In the genomic region with DNA sequence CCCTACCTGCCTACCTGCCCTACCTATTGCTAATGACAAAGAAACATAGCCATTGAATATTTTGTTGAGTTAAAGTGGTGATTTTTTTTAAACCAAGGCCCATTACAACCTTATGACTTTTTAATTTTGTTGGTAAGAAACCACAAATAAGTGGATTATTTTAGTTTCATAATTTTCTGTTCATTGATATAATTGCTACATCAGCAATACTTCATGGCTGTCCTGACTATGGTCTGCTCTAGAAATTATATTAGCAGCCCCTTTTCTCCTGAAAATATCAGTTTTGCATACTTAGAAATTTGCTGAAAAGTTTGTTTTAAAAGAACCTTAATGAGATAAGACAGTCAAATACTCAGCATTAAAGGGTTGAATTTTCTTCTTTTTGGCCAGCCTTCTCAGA, we compare ENCODE assay signal across 16 cellular contexts.
DNase-seq lines count a peak whose midpoint lies in the region; ATAC-seq, FAIRE-seq and TF ChIP-seq lines count a peak whose summit lies in the region.
"Had no signal": no experiment of that assay in that cellular context is flagged by ENCODE, and none has a peak within 500 bp of the region (broad histone marks: within the 10 kb centered on the region; RNA-seq: fewer than 3 reads in every experiment).

No MANE protein-coding gene starts in this region.

- DNase-seq in MCF 10A (ENCODE audit: unreplicated experiment) (no peak), breast epithelium (ENCODE audit: low spot score in 2 of 2) (no peak), GM12878 (ENCODE audit: low read depth, low spot score) (no peak), NCI-H146 (lab: John Stamatoyannopoulos, UW) (no peak), omental fat pad (ENCODE audit: low spot score) (no peak), occipital lobe (lab: John Stamatoyannopoulos, UW) (no peak)
- DNase-seq in stimulated activated naive B cell treated with anti-CD40 and anti-IgM and Interleukin-4, amounts not matched to agents 10 μg/mL and 1 μg/mL and 100 μg/mL, for 72 hours: no peak
- DNase-seq: activated gamma-delta T cell, GDM1, left ventricle myocardium superior, NCI-H2081 treated with DMSO at 0.1 percent for 48 hours, NCI-H510A treated with DMSO at 0.1 percent for 48 hours had no signal

- H3K27ac Mint-ChIP-seq in MCF 10A (ENCODE audit: low read depth, unreplicated experiment) (peak overlapping the region; percentile 29), IgD-negative memory B cell (peak overlapping the region; percentile 26 to 80 (median 72))
- H3K27ac Mint-ChIP-seq in stimulated activated naive B cell treated with anti-CD40 and anti-IgM and Interleukin-4, amounts not matched to agents 10 μg/mL and 1 μg/mL and 100 μg/mL, for 72 hours: peak overlapping the region; percentile 51
- H3K27ac Mint-ChIP-seq: brain had no signal

- TF ChIP-seq RAD21 in GM12878 (IDR thresholded peaks at IDR 0.05; ENCODE audit: insufficient read depth, low read depth, low read length): no peak

- ATAC-seq in GM12878 (no peak), omental fat pad (ENCODE audit: low FRiP score) (no peak)
- ATAC-seq in stimulated activated naive B cell treated with anti-CD40 and anti-IgM and Interleukin-4, amounts not matched to agents 10 μg/mL and 1 μg/mL and 100 μg/mL, for 72 hours (replicated peaks): no peak
- ATAC-seq: gastroesophageal sphincter, left ventricle myocardium superior had no signal

- no peak overlapping the region for H3K4me3 ChIP-seq in breast epithelium
- peak overlapping the region; percentile 34; the same call in 1 of the 2 replicates for H3K4me3 ChIP-seq in GM12878
- H3K4me3 ChIP-seq: gastroesophageal sphincter, SJSA1 had no signal

- H3K36me3 ChIP-seq in breast epithelium (no peaks in the 10 kb centered on the region), GM12878 (ENCODE audit: control insufficient read depth in 2 of 2, insufficient read depth in 2 of 2, low read length in 1 of 2) (peaks cover 20 to 21% of the 10 kb centered on the region in 2 experiments)

- H3K27ac ChIP-seq in breast epithelium: no peak overlapping the region
- H3K27ac ChIP-seq in GM12878 (ENCODE audit: control insufficient read depth, insufficient read depth): peak overlapping the region; percentile 92
- H3K27ac ChIP-seq: gastroesophageal sphincter, SJSA1 had no signal

- H3K9me3 ChIP-seq in breast epithelium (peaks cover 0 to 11% of the 10 kb centered on the region in 2 donors), GM12878 (replicated peaks; ENCODE audit: control insufficient read depth, insufficient read depth, low read length) (peaks cover 2% of the 10 kb centered on the region; the same call in 2 of the 3 replicates)
- H3K9me3 ChIP-seq: SJSA1 had no signal

- peak overlapping the region; percentile 84 for H3K4me2 ChIP-seq in GM12878 (ENCODE audit: control insufficient read depth, insufficient read depth)

- H3K79me2 ChIP-seq in GM12878 (ENCODE audit: control insufficient read depth, insufficient read depth, low read length): peaks cover 38% of the 10 kb centered on the region

- peak overlapping the region; percentile 52; the same call in 1 of the 2 replicates for H3K9ac ChIP-seq in GM12878 (ENCODE audit: control insufficient read depth, insufficient read depth, low read length)

- no peak overlapping the region for H3K4me3 Mint-ChIP-seq in MCF 10A (ENCODE audit: unreplicated experiment)
- no peak overlapping the region for H3K4me3 Mint-ChIP-seq in IgD-negative memory B cell
- H3K4me3 Mint-ChIP-seq in stimulated activated naive B cell treated with anti-CD40 and anti-IgM and Interleukin-4, amounts not matched to agents 10 μg/mL and 1 μg/mL and 100 μg/mL, for 72 hours: no peak overlapping the region
- H3K4me3 Mint-ChIP-seq: brain had no signal

- H3K36me3 Mint-ChIP-seq in MCF 10A (ENCODE audit: insufficient read depth, unreplicated experiment) (peaks cover 11% of the 10 kb centered on the region), IgD-negative memory B cell (peaks cover 17% of the 10 kb centered on the region)
- H3K36me3 Mint-ChIP-seq in stimulated activated naive B cell treated with anti-CD40 and anti-IgM and Interleukin-4, amounts not matched to agents 10 μg/mL and 1 μg/mL and 100 μg/mL, for 72 hours: peaks cover 51 to 68% of the 10 kb centered on the region in 2 donors

- H3K27me3 Mint-ChIP-seq in MCF 10A (ENCODE audit: insufficient read depth, unreplicated experiment): no peaks in the 10 kb centered on the region
- H3K27me3 Mint-ChIP-seq in IgD-negative memory B cell: no peaks in the 10 kb centered on the region
- no peaks in the 10 kb centered on the region for H3K27me3 Mint-ChIP-seq in stimulated activated naive B cell treated with anti-CD40 and anti-IgM and Interleukin-4, amounts not matched to agents 10 μg/mL and 1 μg/mL and 100 μg/mL, for 72 hours

- TF ChIP-seq CTCF in MCF 10A (IDR thresholded peaks at IDR 0.05; ENCODE audit: unreplicated experiment) (no peak), breast epithelium (IDR thresholded peaks at IDR 0.05) (no peak), GM12878 (IDR thresholded peaks at IDR 0.05 in 2 of 3, conservative IDR thresholded peaks at IDR 0.05 in 1 of 3; ENCODE audit: control insufficient read depth in 2 of 3, extremely low read depth in 1 of 3, insufficient read depth in 1 of 3, low read depth in 3 of 3, low read length in 3 of 3) (no peak), omental fat pad (IDR thresholded peaks at IDR 0.05) (no peak)

- no peak overlapping the region for H2AFZ ChIP-seq in GM12878 (ENCODE audit: control insufficient read depth, low read depth, low read length)

- intact Hi-C loops in MCF 10A (cut with micrococcal nuclease) (no loop called here), breast epithelium (cut with DNase I; ENCODE audit: low total_unique reads) (no loop called here), GM12878 (cut with micrococcal nuclease; ENCODE audit: unreplicated experiment) (loop anchor here (2.0 to 10.0 kb wide), 4 partner anchors 56 to 236 kb away; a partner anchor contains a TSS)

- in situ Hi-C loops in GM12878 (cut with MboI): no loop called here

- H4K20me1 ChIP-seq in GM12878 (ENCODE audit: control insufficient read depth, insufficient read depth): no peaks in the 10 kb centered on the region

- H3K4me1 Mint-ChIP-seq in MCF 10A (ENCODE audit: insufficient read depth, unreplicated experiment) (peaks cover 10% of the 10 kb centered on the region), IgD-negative memory B cell (peaks cover 36 to 52% (median 51%) of the 10 kb centered on the region in 3 donors)
- H3K4me1 Mint-ChIP-seq in stimulated activated naive B cell treated with anti-CD40 and anti-IgM and Interleukin-4, amounts not matched to agents 10 μg/mL and 1 μg/mL and 100 μg/mL, for 72 hours: peaks cover 37 to 49% of the 10 kb centered on the region in 2 donors
- H3K4me1 Mint-ChIP-seq: brain had no signal

- SMC1A ChIA-PET in GM12878 (lab: Charles Lee; ENCODE audit: uncharacterized antibody, unreplicated experiment): interaction anchor here (0.8 to 1.8 kb wide), 15 partner anchors 8 to 396 kb away, joined by 3 to 6 read pairs (median 3); no protein-coding TSS in a partner anchor

- no TSS peak for BruUV-seq in MCF 10A (replicated peaks; lab: Mats Ljungman, UMichigan)
- TSS peak; percentile 99 for BruUV-seq in GM12878 (replicated peaks; lab: Mats Ljungman, UMichigan)

- no peak for FAIRE-seq in GM12878 (lab: Jason Lieb, UNC)

- RAD21 ChIA-PET in GM12878 (lab: Charles Lee; ENCODE audit: unreplicated experiment): interaction anchor here (0.7 to 5.8 kb wide), 12 partner anchors 16 to 407 kb away, joined by 3 to 32 read pairs (median 6); a partner anchor contains a TSS

- H3K27me3 ChIP-seq in breast epithelium (no peaks in the 10 kb centered on the region), GM12878 (replicated peaks in 1 of 2; ENCODE audit: control insufficient read depth in 2 of 2, insufficient read depth in 2 of 2, low read length in 1 of 2) (no peaks in the 10 kb centered on the region)
- H3K27me3 ChIP-seq: gastroesophageal sphincter, SJSA1 had no signal

- no peak for TF ChIP-seq EP300 in GM12878 (IDR thresholded peaks at IDR 0.05; ENCODE audit: borderline replicate concordance in 1 of 2, control insufficient read depth in 1 of 2, low read depth in 2 of 2, low read length in 2 of 2)

- no peak for TF ChIP-seq POLR2A in breast epithelium (IDR thresholded peaks at IDR 0.05)
- TF ChIP-seq POLR2A in GM12878 (IDR thresholded peaks at IDR 0.05; ENCODE audit: low read depth, low read length): no peak

- H3K9me3 Mint-ChIP-seq in MCF 10A (ENCODE audit: unreplicated experiment): no peaks in the 10 kb centered on the region
- peaks cover 0 to 1% (median 0%) of the 10 kb centered on the region in 3 donors for H3K9me3 Mint-ChIP-seq in IgD-negative memory B cell
- peaks cover 8 to 11% of the 10 kb centered on the region in 2 donors for H3K9me3 Mint-ChIP-seq in stimulated activated naive B cell treated with anti-CD40 and anti-IgM and Interleukin-4, amounts not matched to agents 10 μg/mL and 1 μg/mL and 100 μg/mL, for 72 hours

- CTCF ChIA-PET in MCF 10A (lab: Yijun Ruan, JAX): no interaction called here
- CTCF ChIA-PET in GM12878 (lab: Yijun Ruan, JAX): interaction anchor here (1.3 to 1.5 kb wide), 2 partner anchors 15 to 485 kb away, joined by 3 read pairs; no protein-coding TSS in a partner anchor

- H3K4me1 ChIP-seq in breast epithelium: no peaks in the 10 kb centered on the region
- H3K4me1 ChIP-seq in GM12878 (ENCODE audit: control insufficient read depth, insufficient read depth, low read length): peaks cover 35% of the 10 kb centered on the region
- H3K4me1 ChIP-seq: gastroesophageal sphincter had no signal

- POLR2A ChIA-PET in MCF 10A (lab: Yijun Ruan, JAX) (no interaction called here), GM12878 (lab: Charles Lee) (interaction anchor here (0.9 to 1.8 kb wide), 2 partner anchors 15 to 69 kb away, joined by 3 to 8 read pairs; no protein-coding TSS in a partner anchor)

TF ChIP-seq in GM12878, 131 proteins besides CTCF, POLR2A, EP300 and RAD21:
- no peak for TF ChIP-seq NRF1 (conservative IDR thresholded peaks at IDR 0.05; ENCODE audit: low read depth, low read length)
- 0 out of 2 replicates have a peak, but pooled peaks have one; percentile 6 for TF ChIP-seq SREBF1 (IDR thresholded peaks at IDR 0.05; ENCODE audit: low read length)
TF ChIP-seq in GM12878: peak in this region for 1.
